In the genomic region with DNA sequence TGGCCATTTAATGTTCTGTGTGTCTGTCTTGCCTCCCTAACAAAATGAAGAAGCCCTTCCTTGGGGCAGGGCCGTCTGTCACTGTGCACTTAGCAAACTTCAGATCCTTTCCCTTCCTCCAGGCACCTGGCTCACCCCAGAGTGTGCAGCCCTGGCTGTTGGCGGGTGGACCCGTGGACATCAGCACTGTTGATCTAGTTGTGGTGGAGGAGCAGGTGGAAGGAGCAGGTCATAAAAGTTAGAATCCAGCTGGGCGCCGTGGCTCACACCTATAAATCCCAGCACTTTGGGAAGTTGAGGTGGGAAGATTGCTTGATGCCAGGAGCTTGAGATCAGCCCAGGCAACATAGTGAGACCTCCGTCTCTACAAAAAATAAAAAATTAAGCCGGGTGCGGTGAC, we compare ENCODE assay signal across 18 cellular contexts. TPM values are rescaled to one million over a fixed set of nuclear protein-coding genes. Genes with fewer than 3 reads are reported as not detected.
"Had no signal": no experiment of that assay in that cellular context is flagged by ENCODE, and none has a peak within 500 bp of the region (broad histone marks: within the 10 kb centered on the region; RNA-seq: fewer than 3 reads in every experiment).

No MANE protein-coding gene starts in this region.

- H3K36me3 Mint-ChIP-seq: natural killer cell had no signal

- H3K27me3 ChIP-seq: adrenal gland, heart left ventricle, upper lobe of right lung had no signal

- H3K36me3 ChIP-seq: adrenal gland, heart left ventricle, upper lobe of right lung had no signal

- H3K4me3 ChIP-seq: adrenal gland, heart left ventricle, upper lobe of right lung had no signal

- H3K27me3 Mint-ChIP-seq: activated CD4-positive, alpha-beta memory T cell treated with anti-CD3 and anti-CD28 coated beads, Interleukin-2, amount 10 ng/mL, durations not matched to agents 7 days and 5 days had no signal

- H3K4me1 ChIP-seq: adrenal gland, heart left ventricle, upper lobe of right lung had no signal

- H3K27ac ChIP-seq: adrenal gland, heart left ventricle, upper lobe of right lung had no signal

- H3K4me3 Mint-ChIP-seq: activated CD4-positive, alpha-beta memory T cell treated with anti-CD3 and anti-CD28 coated beads, Interleukin-2, amount 10 ng/mL, durations not matched to agents 7 days and 5 days; activated naive CD4-positive, alpha-beta T cell treated with anti-CD3 and anti-CD28 coated beads for 36 hours; natural killer cell had no signal

- DNase-seq: activated CD4-positive, alpha-beta memory T cell treated with anti-CD3 and anti-CD28 coated beads, Interleukin-2, amount 10 ng/mL, durations not matched to agents 7 days and 5 days; activated CD4-positive, alpha-beta T cell treated with anti-CD3 and anti-CD28 coated beads for 1 hour; activated naive CD4-positive, alpha-beta T cell treated with anti-CD3 and anti-CD28 coated beads for 36 hours; adrenal gland; central memory CD4-positive, alpha-beta T cell; cortex of kidney; effector CD8-positive, alpha-beta T cell; heart left ventricle; mammary epithelial cell; natural killer cell; occipital lobe; stimulated activated CD4-positive, alpha-beta T cell treated with anti-CD3 and anti-CD28 coated beads, Interleukin-2, amount 100 ng/mL, for 48 hours; stimulated activated naive CD4-positive, alpha-beta T cell treated with Interleukin-2 at 50 U/mL for 16 hours; upper lobe of right lung had no signal

- ATAC-seq: heart left ventricle, left lobe of liver, natural killer cell, upper lobe of right lung had no signal

- H3K9me3 ChIP-seq: adrenal gland, heart left ventricle, upper lobe of right lung had no signal

- H3K9me3 Mint-ChIP-seq: activated CD4-positive, alpha-beta memory T cell treated with anti-CD3 and anti-CD28 coated beads, Interleukin-2, amount 10 ng/mL, durations not matched to agents 7 days and 5 days; activated naive CD4-positive, alpha-beta T cell treated with anti-CD3 and anti-CD28 coated beads for 36 hours; natural killer cell had no signal

- H3K27ac Mint-ChIP-seq: activated CD4-positive, alpha-beta memory T cell treated with anti-CD3 and anti-CD28 coated beads, Interleukin-2, amount 10 ng/mL, durations not matched to agents 7 days and 5 days; activated naive CD4-positive, alpha-beta T cell treated with anti-CD3 and anti-CD28 coated beads for 36 hours; natural killer cell had no signal

RNA-seq across cellular contexts. Expression of a gene that starts 12.7 kb away (rescaled TPM):
- total RNA-seq: adrenal gland, fibroblast of lung, frontal cortex, heart left ventricle, left lobe of liver, occipital lobe, temporal lobe had no signal
